In the genomic region with DNA sequence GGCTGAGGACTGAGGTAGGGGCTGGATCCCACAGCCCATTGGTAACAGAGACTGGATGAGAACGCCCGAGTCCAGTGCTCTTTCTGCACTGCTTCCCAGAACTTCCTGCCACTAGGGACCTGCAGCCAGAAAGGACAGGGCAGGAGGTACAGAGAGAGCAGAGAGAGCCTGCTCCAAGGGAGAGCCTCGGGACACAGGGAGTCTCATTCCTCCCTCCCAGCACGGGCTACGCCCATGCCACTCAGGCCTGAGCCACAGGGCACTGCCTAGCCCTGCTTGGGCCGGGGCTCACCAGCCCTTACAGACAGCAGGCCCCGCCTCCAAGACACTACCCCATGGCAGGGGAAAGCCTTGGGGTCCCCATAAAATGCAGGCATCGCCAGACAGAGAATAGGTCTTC, we compare ENCODE assay signal across 8 cellular contexts. TPM values are rescaled to one million over a fixed set of nuclear protein-coding genes. Genes with fewer than 3 reads are reported as not detected.
A peak's percentile ranks its signal among the peaks of the same experiment; 100 is the strongest.
DNase-seq lines count a peak whose midpoint lies in the region; ATAC-seq, FAIRE-seq and TF ChIP-seq lines count a peak whose summit lies in the region.
"Not testable (repeated sequence)": the region's sequence is repeated elsewhere in the genome, so short reads cannot be mapped to it uniquely, and the experiment has no call there.
"Had no signal": no experiment of that assay in that cellular context is flagged by ENCODE, and none has a peak within 500 bp of the region (broad histone marks: within the 10 kb centered on the region; RNA-seq: fewer than 3 reads in every experiment).

No MANE protein-coding gene starts in this region.

- H3K27me3 ChIP-seq in PC-3 (ENCODE audit: low read length); HepG2 (ENCODE audit: control insufficient read depth in 1 of 2, insufficient read depth in 2 of 2, low read length in 2 of 2): not testable (repeated sequence)

- WGBS in A549 (ENCODE audit: missing lambda C conversion rate) = no CpG with 5 or more reads among the region's 8 CpGs
- WGBS in HepG2 (ENCODE audit: low lambda C conversion rate) = 70% methylated on average over 2 of the region's 8 CpGs

- TF ChIP-seq RAD21 in A549 (conservative IDR thresholded peaks at IDR 0.05 in 1 of 2, IDR thresholded peaks at IDR 0.05 in 1 of 2); HepG2 (CRISPR knock-in tag; IDR thresholded peaks at IDR 0.05): not testable (repeated sequence)

- not testable (repeated sequence) for BruUV-seq in PC-3 (replicated peaks; lab: Mats Ljungman, UMichigan); HepG2 (replicated peaks; lab: Mats Ljungman, UMichigan)

- H2AFZ ChIP-seq in PC-3 (ENCODE audit: low read length); HepG2 (ENCODE audit: low read length): not testable (repeated sequence)

- H3K4me2 ChIP-seq in A549; PC-3 (ENCODE audit: low read length); HepG2 (ENCODE audit: low read depth, low read length): not testable (repeated sequence)

- not testable (repeated sequence) for H3K9me3 Mint-ChIP-seq in stimulated activated memory B cell treated with anti-CD40 and anti-IgM and Interleukin-4, amounts not matched to agents 10 μg/mL and 1 μg/mL and 100 μg/mL, for 72 hours

- FAIRE-seq in A549 (lab: Jason Lieb, UNC); HepG2 (lab: Jason Lieb, UNC): not testable (repeated sequence)

- not testable (repeated sequence) for H3K9me2 ChIP-seq in PC-3 (replicated peaks; ENCODE audit: low read length)

- H3K36me3 Mint-ChIP-seq in stimulated activated memory B cell treated with anti-CD40 and anti-IgM and Interleukin-4, amounts not matched to agents 10 μg/mL and 1 μg/mL and 100 μg/mL, for 72 hours = not testable (repeated sequence)

- not testable (repeated sequence) for H3K27me3 Mint-ChIP-seq in stimulated activated memory B cell treated with anti-CD40 and anti-IgM and Interleukin-4, amounts not matched to agents 10 μg/mL and 1 μg/mL and 100 μg/mL, for 72 hours

- H3K4me3 ChIP-seq in A549; PC-3 (ENCODE audit: low read length); HepG2 (replicated peaks in 1 of 3; ENCODE audit: insufficient read depth in 1 of 3, low read depth in 2 of 3, low read length in 3 of 3): not testable (repeated sequence)

- H3K79me2 ChIP-seq in PC-3 (ENCODE audit: low read length); HepG2 (ENCODE audit: insufficient read depth, low read length): not testable (repeated sequence)

- not testable (repeated sequence) for H3K27ac ChIP-seq in A549; PC-3 (ENCODE audit: low read length); HepG2 (ENCODE audit: extremely low read length, insufficient read depth, low read length)

- DNase-seq in A549 (ENCODE audit: low read depth in 1 of 2, low spot score in 1 of 2); PC-3; left ventricle myocardium superior; HepG2 (ENCODE audit: low spot score): not testable (repeated sequence)

- intact Hi-C loops in PC-3 (cut with micrococcal nuclease); left ventricle myocardium superior (cut with micrococcal nuclease); HepG2 (cut with micrococcal nuclease; ENCODE audit: unreplicated experiment): not testable (repeated sequence)

- not testable (repeated sequence) for H3K27ac Mint-ChIP-seq in stimulated activated memory B cell treated with anti-CD40 and anti-IgM and Interleukin-4, amounts not matched to agents 10 μg/mL and 1 μg/mL and 100 μg/mL, for 72 hours

- not testable (repeated sequence) for H3K36me3 ChIP-seq in PC-3 (ENCODE audit: low read depth, low read length); HepG2 (replicated peaks in 1 of 2; ENCODE audit: control insufficient read depth in 1 of 2, insufficient read depth in 2 of 2, low read length in 2 of 2)

- POLR2A ChIA-PET in A549 (lab: Yijun Ruan, JAX); PC-3 (lab: Charles Lee; ENCODE audit: unreplicated experiment); HepG2 (lab: Yijun Ruan, JAX): not testable (repeated sequence)

- H3K4me3 Mint-ChIP-seq in stimulated activated memory B cell treated with anti-CD40 and anti-IgM and Interleukin-4, amounts not matched to agents 10 μg/mL and 1 μg/mL and 100 μg/mL, for 72 hours = not testable (repeated sequence)

- TF ChIP-seq CTCF in A549 (IDR thresholded peaks at IDR 0.05); PC-3 (conservative IDR thresholded peaks at IDR 0.05; ENCODE audit: low read depth, low read length); HepG2 (CRISPR knock-in tag; IDR thresholded peaks at IDR 0.05): not testable (repeated sequence)

- ATAC-seq in A549 (peak; percentile 11 to 69; a peak in 3 of 6 replicates), PC-3 (peak; percentile 33), esophagus mucosa (peak; percentile 52), left ventricle myocardium superior (peak; percentile 24), HepG2 (peak; percentile 82)
- ATAC-seq in stimulated activated memory B cell treated with anti-CD40 and anti-IgM and Interleukin-4, amounts not matched to agents 10 μg/mL and 1 μg/mL and 100 μg/mL, for 72 hours = peak; percentile 37

- CTCF ChIA-PET in A549 (lab: Yijun Ruan, JAX); PC-3 (lab: Charles Lee); HepG2 (lab: Yijun Ruan, JAX; ENCODE audit: low intra/inter-chr PET ratio, low total read pairs): not testable (repeated sequence)

- H3K4me1 Mint-ChIP-seq in stimulated activated memory B cell treated with anti-CD40 and anti-IgM and Interleukin-4, amounts not matched to agents 10 μg/mL and 1 μg/mL and 100 μg/mL, for 72 hours = not testable (repeated sequence)

- not testable (repeated sequence) for TF ChIP-seq EP300 in A549 (IDR thresholded peaks at IDR 0.05); HepG2 (IDR thresholded peaks at IDR 0.05; ENCODE audit: low read depth in 2 of 2, low read length in 2 of 2); HepG2 (CRISPR knock-in tag; IDR thresholded peaks at IDR 0.05; ENCODE audit: borderline replicate concordance)

- in situ Hi-C loops in HepG2 (cut with HindIII; ENCODE audit: extremely low pct_ligation_motif_present, low pct_unique_long_range_greater_than_20kb) = not testable (repeated sequence)

- not testable (repeated sequence) for H3K9ac ChIP-seq in PC-3 (ENCODE audit: low read length); HepG2 (ENCODE audit: insufficient read depth, low read depth, low read length)

- H3K9me3 ChIP-seq in A549; PC-3 (ENCODE audit: low read length); HepG2 (ENCODE audit: low read length): not testable (repeated sequence)

- not testable (repeated sequence) for H4K20me1 ChIP-seq in PC-3 (ENCODE audit: low read length); HepG2 (ENCODE audit: insufficient read depth, low read length)

- H3K4me1 ChIP-seq in A549; PC-3 (ENCODE audit: insufficient read depth, low read length); HepG2 (ENCODE audit: insufficient read depth, low read length): not testable (repeated sequence)

- not testable (repeated sequence) for TF ChIP-seq POLR2A in A549 (IDR thresholded peaks at IDR 0.05; ENCODE audit: low read length); HepG2 (IDR thresholded peaks at IDR 0.05; ENCODE audit: insufficient read depth in 1 of 2, low read depth in 2 of 2, low read length in 2 of 2)

- H3F3A ChIP-seq in PC-3 (ENCODE audit: low read length, unreplicated experiment) = not testable (repeated sequence)

RNA-seq across cellular contexts. Expression of a gene that starts 26.1 kb away (rescaled TPM):
- polyA plus RNA-seq in A549 (2011; rRNA removed) (10.8 and 13.9 TPM in 2 replicates), A549 (2017; fragmentation: RNase III; extraction: RNeasy Plus Mini Kit Qiagen cat#74134 plus additional on column Dnase treatment) (3.0 to 3.9 TPM (median 3.5 TPM) in 3 replicates), HepG2 (2011; rRNA removed) (5.5 and 7.3 TPM in 2 replicates)
- polyA plus RNA-seq in A549 (2012; cell fraction: cytosol; rRNA removed) = 1.5 TPM in 2 replicates
- 5.2 and 8.1 TPM in 2 replicates for polyA plus RNA-seq in A549 (2012; cell fraction: nucleus; rRNA removed)
- polyA minus RNA-seq in A549 (2011; rRNA and poly(A)+ RNA removed) = 28.5 and 41.5 TPM in 2 replicates
- total RNA-seq in PC-3 (2014; rRNA removed) (20.9 and 22.7 TPM in 2 replicates), esophagus mucosa (5.4 TPM), left ventricle myocardium superior (3.3 TPM), HepG2 (2016; rRNA removed; fragmentation: Illumina TruSeq; extraction: Trizol) (7.4 and 34.8 TPM in 2 replicates)
- total RNA-seq in HepG2 (2016; cell fraction: cytosol; rRNA removed; fragmentation: Illumina TruSeq; extraction: Trizol; ENCODE audit: low read depth) = 10.8 and 17.5 TPM in 2 replicates
- 8.0 and 32.0 TPM in 2 replicates for total RNA-seq in HepG2 (2016; cell fraction: insoluble cytoplasmic fraction; rRNA removed; fragmentation: Illumina TruSeq; extraction: Trizol)
- total RNA-seq in HepG2 (2016; cell fraction: membrane; rRNA removed; fragmentation: Illumina TruSeq; extraction: Trizol) = 14.3 and 14.7 TPM in 2 replicates
- total RNA-seq in HepG2 (2016; cell fraction: nucleus; rRNA removed; fragmentation: Illumina TruSeq; extraction: Trizol) = 115 and 125 TPM in 2 replicates
- 0.60 and 0.63 TPM in 2 replicates for polyA plus RNA-seq in HepG2 (2011; cell fraction: cytosol; rRNA removed)
- polyA plus RNA-seq in HepG2 (2011; cell fraction: nucleus; rRNA removed) = 28.4 and 36.1 TPM in 2 replicates
- polyA plus RNA-seq in HepG2 (2012) = 4.2 and 7.8 TPM in 2 replicates
- 0.32 and 0.77 TPM in 2 replicates for polyA plus RNA-seq in HepG2 (2016; cell fraction: cytosol; fragmentation: Illumina TruSeq; extraction: Trizol; ENCODE audit: low read depth)
- 3.2 and 4.1 TPM in 2 replicates for polyA plus RNA-seq in HepG2 (2016; cell fraction: insoluble cytoplasmic fraction; fragmentation: Illumina TruSeq; extraction: Trizol; ENCODE audit: low read depth)
- polyA plus RNA-seq in HepG2 (2016; cell fraction: membrane; fragmentation: Illumina TruSeq; extraction: Trizol; ENCODE audit: low read depth) = 0.80 and 1.2 TPM in 2 replicates
- 38.1 and 43.9 TPM in 2 replicates for polyA plus RNA-seq in HepG2 (2016; cell fraction: nucleus; fragmentation: Illumina TruSeq; extraction: Trizol; ENCODE audit: insufficient read depth, low read depth)
- 17.3 and 47.3 TPM in 2 replicates for polyA minus RNA-seq in HepG2 (2011; rRNA and poly(A)+ RNA removed; ENCODE audit: low replicate concordance)
- polyA minus RNA-seq in HepG2 (2011; cell fraction: cytosol; rRNA and poly(A)+ RNA removed) = 3.7 and 4.6 TPM in 2 replicates
- polyA minus RNA-seq in HepG2 (2011; cell fraction: nucleus; rRNA and poly(A)+ RNA removed) = 274 and 291 TPM in 2 replicates

RNA-seq across cellular contexts. Expression of a gene that starts 30.1 kb away (rescaled TPM):
- polyA plus RNA-seq in A549 (2011; rRNA removed) (332 and 343 TPM in 2 replicates), A549 (2017; fragmentation: RNase III; extraction: RNeasy Plus Mini Kit Qiagen cat#74134 plus additional on column Dnase treatment) (341 to 372 TPM (median 353 TPM) in 3 replicates), HepG2 (2011; rRNA removed) (440 and 536 TPM in 2 replicates)
- 543 and 608 TPM in 2 replicates for polyA plus RNA-seq in A549 (2012; cell fraction: cytosol; rRNA removed)
- 269 and 330 TPM in 2 replicates for polyA plus RNA-seq in A549 (2012; cell fraction: nucleus; rRNA removed)
- 32.8 and 39.3 TPM in 2 replicates for polyA minus RNA-seq in A549 (2011; rRNA and poly(A)+ RNA removed)
- total RNA-seq in PC-3 (2014; rRNA removed) (803 and 1,015 TPM in 2 replicates), esophagus mucosa (302 TPM), left ventricle myocardium superior (1,390 TPM), HepG2 (2016; rRNA removed; fragmentation: Illumina TruSeq; extraction: Trizol) (453 and 457 TPM in 2 replicates)
- 171 and 178 TPM in 2 replicates for total RNA-seq in HepG2 (2016; cell fraction: cytosol; rRNA removed; fragmentation: Illumina TruSeq; extraction: Trizol; ENCODE audit: low read depth)
- total RNA-seq in HepG2 (2016; cell fraction: insoluble cytoplasmic fraction; rRNA removed; fragmentation: Illumina TruSeq; extraction: Trizol) = 461 and 544 TPM in 2 replicates
- total RNA-seq in HepG2 (2016; cell fraction: membrane; rRNA removed; fragmentation: Illumina TruSeq; extraction: Trizol) = 139 and 150 TPM in 2 replicates
- total RNA-seq in HepG2 (2016; cell fraction: nucleus; rRNA removed; fragmentation: Illumina TruSeq; extraction: Trizol) = 157 and 190 TPM in 2 replicates
- polyA plus RNA-seq in HepG2 (2011; cell fraction: cytosol; rRNA removed) = 532 and 716 TPM in 2 replicates
- polyA plus RNA-seq in HepG2 (2011; cell fraction: nucleus; rRNA removed) = 231 and 254 TPM in 2 replicates
- 249 and 275 TPM in 2 replicates for polyA plus RNA-seq in HepG2 (2012)
- 152 and 159 TPM in 2 replicates for polyA plus RNA-seq in HepG2 (2016; cell fraction: cytosol; fragmentation: Illumina TruSeq; extraction: Trizol; ENCODE audit: low read depth)
- 356 and 383 TPM in 2 replicates for polyA plus RNA-seq in HepG2 (2016; cell fraction: insoluble cytoplasmic fraction; fragmentation: Illumina TruSeq; extraction: Trizol; ENCODE audit: low read depth)
- polyA plus RNA-seq in HepG2 (2016; cell fraction: membrane; fragmentation: Illumina TruSeq; extraction: Trizol; ENCODE audit: low read depth) = 107 and 113 TPM in 2 replicates
- polyA plus RNA-seq in HepG2 (2016; cell fraction: nucleus; fragmentation: Illumina TruSeq; extraction: Trizol; ENCODE audit: insufficient read depth, low read depth) = 248 and 261 TPM in 2 replicates
- 67.4 and 92.1 TPM in 2 replicates for polyA minus RNA-seq in HepG2 (2011; rRNA and poly(A)+ RNA removed; ENCODE audit: low replicate concordance)
- polyA minus RNA-seq in HepG2 (2011; cell fraction: cytosol; rRNA and poly(A)+ RNA removed) = 75.3 and 98.0 TPM in 2 replicates
- 53.7 and 62.3 TPM in 2 replicates for polyA minus RNA-seq in HepG2 (2011; cell fraction: nucleus; rRNA and poly(A)+ RNA removed)

RNA-seq across cellular contexts. Expression of a gene that starts 48.1 kb away (rescaled TPM):
- 24.7 and 30.0 TPM in 2 replicates for polyA plus RNA-seq in A549 (2011; rRNA removed)
- polyA plus RNA-seq in A549 (2012; cell fraction: cytosol; rRNA removed) = 43.3 and 54.6 TPM in 2 replicates
- 96.2 and 106 TPM in 2 replicates for polyA plus RNA-seq in A549 (2012; cell fraction: nucleus; rRNA removed)
- polyA plus RNA-seq in A549 (2017; fragmentation: RNase III; extraction: RNeasy Plus Mini Kit Qiagen cat#74134 plus additional on column Dnase treatment) = 33.5 to 42.0 TPM (median 37.6 TPM) in 3 replicates
- polyA minus RNA-seq in A549 (2011; rRNA and poly(A)+ RNA removed) = 42.7 and 43.5 TPM in 2 replicates
- total RNA-seq in PC-3 (2014; rRNA removed) = 27.0 and 31.1 TPM in 2 replicates
- 40.3 TPM for total RNA-seq in esophagus mucosa
- 60.1 TPM for total RNA-seq in left ventricle myocardium superior
- total RNA-seq in HepG2 (2016; rRNA removed; fragmentation: Illumina TruSeq; extraction: Trizol) = 59.9 and 76.7 TPM in 2 replicates
- total RNA-seq in HepG2 (2016; cell fraction: cytosol; rRNA removed; fragmentation: Illumina TruSeq; extraction: Trizol; ENCODE audit: low read depth) = 70.2 and 78.4 TPM in 2 replicates
- 55.1 and 78.5 TPM in 2 replicates for total RNA-seq in HepG2 (2016; cell fraction: insoluble cytoplasmic fraction; rRNA removed; fragmentation: Illumina TruSeq; extraction: Trizol)
- 130 and 146 TPM in 2 replicates for total RNA-seq in HepG2 (2016; cell fraction: membrane; rRNA removed; fragmentation: Illumina TruSeq; extraction: Trizol)
- total RNA-seq in HepG2 (2016; cell fraction: nucleus; rRNA removed; fragmentation: Illumina TruSeq; extraction: Trizol) = 55.2 and 70.0 TPM in 2 replicates
- polyA plus RNA-seq in HepG2 (2011; rRNA removed) = 61.7 and 77.6 TPM in 2 replicates
- polyA plus RNA-seq in HepG2 (2011; cell fraction: cytosol; rRNA removed) = 55.9 and 77.2 TPM in 2 replicates
- polyA plus RNA-seq in HepG2 (2011; cell fraction: nucleus; rRNA removed) = 251 and 257 TPM in 2 replicates
- 53.7 and 58.6 TPM in 2 replicates for polyA plus RNA-seq in HepG2 (2012)
- 74.0 and 88.4 TPM in 2 replicates for polyA plus RNA-seq in HepG2 (2016; cell fraction: cytosol; fragmentation: Illumina TruSeq; extraction: Trizol; ENCODE audit: low read depth)
- polyA plus RNA-seq in HepG2 (2016; cell fraction: insoluble cytoplasmic fraction; fragmentation: Illumina TruSeq; extraction: Trizol; ENCODE audit: low read depth) = 55.8 and 66.7 TPM in 2 replicates
- polyA plus RNA-seq in HepG2 (2016; cell fraction: membrane; fragmentation: Illumina TruSeq; extraction: Trizol; ENCODE audit: low read depth) = 105 and 114 TPM in 2 replicates
- 103 and 116 TPM in 2 replicates for polyA plus RNA-seq in HepG2 (2016; cell fraction: nucleus; fragmentation: Illumina TruSeq; extraction: Trizol; ENCODE audit: insufficient read depth, low read depth)
- polyA minus RNA-seq in HepG2 (2011; rRNA and poly(A)+ RNA removed; ENCODE audit: low replicate concordance) = 87.1 and 132 TPM in 2 replicates
- 28.5 and 31.1 TPM in 2 replicates for polyA minus RNA-seq in HepG2 (2011; cell fraction: cytosol; rRNA and poly(A)+ RNA removed)
- 72.0 and 76.6 TPM in 2 replicates for polyA minus RNA-seq in HepG2 (2011; cell fraction: nucleus; rRNA and poly(A)+ RNA removed)

RNA-seq across cellular contexts. Expression of a gene that starts 53.8 kb away (rescaled TPM):
- polyA plus RNA-seq in A549 (2011; rRNA removed) (2.3 and 2.7 TPM in 2 replicates), A549 (2017; fragmentation: RNase III; extraction: RNeasy Plus Mini Kit Qiagen cat#74134 plus additional on column Dnase treatment) (1.1 to 1.9 TPM (median 1.8 TPM) in 3 replicates), HepG2 (2011; rRNA removed) (5.0 and 9.4 TPM in 2 replicates)
- polyA plus RNA-seq in A549 (2012; cell fraction: cytosol; rRNA removed) = 0.52 and 0.53 TPM in 2 replicates
- 3.0 and 4.8 TPM in 2 replicates for polyA plus RNA-seq in A549 (2012; cell fraction: nucleus; rRNA removed)
- polyA minus RNA-seq in A549 (2011; rRNA and poly(A)+ RNA removed) = 2.1 and 3.3 TPM in 2 replicates
- total RNA-seq in PC-3 (2014; rRNA removed) (3.0 and 3.3 TPM in 2 replicates), esophagus mucosa (1.7 TPM), left ventricle myocardium superior (2.3 TPM), HepG2 (2016; rRNA removed; fragmentation: Illumina TruSeq; extraction: Trizol) (1.5 and 4.9 TPM in 2 replicates)
- 1.7 and 3.6 TPM in 2 replicates for total RNA-seq in HepG2 (2016; cell fraction: cytosol; rRNA removed; fragmentation: Illumina TruSeq; extraction: Trizol; ENCODE audit: low read depth)
- total RNA-seq in HepG2 (2016; cell fraction: insoluble cytoplasmic fraction; rRNA removed; fragmentation: Illumina TruSeq; extraction: Trizol) = 1.2 and 6.7 TPM in 2 replicates
- 2.5 and 2.8 TPM in 2 replicates for total RNA-seq in HepG2 (2016; cell fraction: membrane; rRNA removed; fragmentation: Illumina TruSeq; extraction: Trizol)
- total RNA-seq in HepG2 (2016; cell fraction: nucleus; rRNA removed; fragmentation: Illumina TruSeq; extraction: Trizol) = 9.5 and 13.0 TPM in 2 replicates
- 0.79 and 0.97 TPM in 2 replicates for polyA plus RNA-seq in HepG2 (2011; cell fraction: cytosol; rRNA removed)
- polyA plus RNA-seq in HepG2 (2011; cell fraction: nucleus; rRNA removed) = 23.3 and 26.6 TPM in 2 replicates
- polyA plus RNA-seq in HepG2 (2012) = 4.1 TPM in 2 replicates
- polyA plus RNA-seq in HepG2 (2016; cell fraction: cytosol; fragmentation: Illumina TruSeq; extraction: Trizol; ENCODE audit: low read depth) = 1.4 and 1.6 TPM in 2 replicates
- 0.93 and 1.3 TPM in 2 replicates for polyA plus RNA-seq in HepG2 (2016; cell fraction: insoluble cytoplasmic fraction; fragmentation: Illumina TruSeq; extraction: Trizol; ENCODE audit: low read depth)
- 1.4 and 2.0 TPM in 2 replicates for polyA plus RNA-seq in HepG2 (2016; cell fraction: membrane; fragmentation: Illumina TruSeq; extraction: Trizol; ENCODE audit: low read depth)
- polyA plus RNA-seq in HepG2 (2016; cell fraction: nucleus; fragmentation: Illumina TruSeq; extraction: Trizol; ENCODE audit: insufficient read depth, low read depth) = 22.0 and 25.3 TPM in 2 replicates
- polyA minus RNA-seq in HepG2 (2011; rRNA and poly(A)+ RNA removed; ENCODE audit: low replicate concordance) = 3.2 and 12.3 TPM in 2 replicates
- polyA minus RNA-seq in HepG2 (2011; cell fraction: cytosol; rRNA and poly(A)+ RNA removed) = 0.62 and 0.89 TPM in 2 replicates
- polyA minus RNA-seq in HepG2 (2011; cell fraction: nucleus; rRNA and poly(A)+ RNA removed) = 23.7 and 26.4 TPM in 2 replicates
- polyA plus RNA-seq: CD14-positive monocyte; CD8-positive, alpha-beta memory T cell had no signal

Comparison
In these comparisons a context has a peak if more than half of its experiments do, and no peak if none do; other contexts are left out.
1. ATAC-seq: peak in every context shown above with its lines; median percentile 82 in HepG2; 52 in esophagus mucosa; 40 in A549; 37 in stimulated activated memory B cell treated with anti-CD40 and anti-IgM and Interleukin-4, amounts not matched to agents 10 μg/mL and 1 μg/mL and 100 μg/mL, for 72 hours; 33 in PC-3; 24 in left ventricle myocardium superior.